Comparison of ENCODE assay signal across 9 cellular contexts in the genomic region with DNA sequence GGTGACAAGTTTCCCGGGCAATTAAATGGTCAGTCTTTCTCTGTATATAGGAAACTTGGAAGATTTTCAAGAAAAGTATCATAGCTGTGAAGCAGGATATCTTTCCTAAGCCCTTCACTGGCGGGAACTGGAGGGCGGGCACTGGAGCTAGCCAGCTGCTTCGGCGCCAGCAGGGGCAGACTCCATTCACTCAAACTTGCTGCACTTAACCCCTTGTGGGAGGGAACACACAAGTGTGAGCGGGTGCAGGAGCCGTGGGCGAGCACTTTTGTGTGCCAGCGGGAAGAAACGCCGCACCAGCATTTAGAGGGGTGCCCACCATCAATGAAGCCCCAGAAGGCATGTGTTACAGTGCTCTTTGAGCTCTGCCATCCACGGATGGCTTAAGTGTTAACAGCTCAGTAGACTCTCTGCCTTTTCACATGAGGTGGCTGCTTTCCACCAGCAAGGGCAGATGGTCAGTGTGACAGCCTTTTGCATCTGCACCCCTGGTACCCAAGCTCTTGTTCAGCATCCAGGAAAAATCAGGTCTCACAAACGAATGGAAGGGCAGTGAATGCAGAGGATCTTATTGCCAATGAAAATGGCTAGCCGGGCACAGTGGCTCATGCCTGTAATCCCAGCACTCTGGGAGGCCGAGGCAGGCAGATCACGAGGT.
DNase-seq lines count a peak whose midpoint lies in the region; ATAC-seq, FAIRE-seq and TF ChIP-seq lines count a peak whose summit lies in the region.
"Had no signal": no experiment of that assay in that cellular context is flagged by ENCODE, and none has a peak within 500 bp of the region (broad histone marks: within the 10 kb centered on the region; RNA-seq: fewer than 3 reads in every experiment).

No MANE protein-coding gene starts in this region.

- H3K9ac ChIP-seq in DND-41 (ENCODE audit: low read depth, low read length) = no peak overlapping the region

- no peak overlapping the region for H2AFZ ChIP-seq in DND-41 (ENCODE audit: low read depth, low read length)
- H2AFZ ChIP-seq in osteoblast (ENCODE audit: low read length) = peak overlapping the region; percentile 41

- H3K4me3 Mint-ChIP-seq in activated CD4-positive, alpha-beta T cell treated with anti-CD3 and anti-CD28 coated beads, Interleukin-2, amount 10 ng/mL, durations not matched to agents 7 days and 5 days = no peak overlapping the region

- TF ChIP-seq POLR2A in GM12891 (IDR thresholded peaks at IDR 0.05; ENCODE audit: low read depth, low read length) = no peak

- no peak overlapping the region for H3K27ac Mint-ChIP-seq in activated CD4-positive, alpha-beta T cell treated with anti-CD3 and anti-CD28 coated beads, Interleukin-2, amount 10 ng/mL, durations not matched to agents 7 days and 5 days

- no peaks in the 10 kb centered on the region for H3K27me3 ChIP-seq in DND-41 (ENCODE audit: insufficient read depth, low read length, poor library complexity)
- no peaks in the 10 kb centered on the region for H3K27me3 ChIP-seq in osteoblast (ENCODE audit: insufficient read depth, low read length)

- POLR2A ChIA-PET in activated CD4-positive, alpha-beta T cell treated with anti-CD3 and anti-CD28 coated beads, Interleukin-2, amount 10 ng/mL, durations not matched to agents 7 days and 5 days (lab: Charles Lee) = no interaction called here

- no peaks in the 10 kb centered on the region for H3K27me3 Mint-ChIP-seq in activated CD4-positive, alpha-beta T cell treated with anti-CD3 and anti-CD28 coated beads, Interleukin-2, amount 10 ng/mL, durations not matched to agents 7 days and 5 days

- no peak overlapping the region for H3K4me3 ChIP-seq in DND-41 (ENCODE audit: low read depth in 1 of 2, low read length in 2 of 2)
- no peak overlapping the region for H3K4me3 ChIP-seq in fibroblast of the aortic adventitia (ENCODE audit: low read depth, low read length)
- H3K4me3 ChIP-seq in osteoblast (ENCODE audit: insufficient read depth, low read length) = peak overlapping the region; percentile 54

- peaks cover 3% of the 10 kb centered on the region for H3K9me3 Mint-ChIP-seq in activated CD4-positive, alpha-beta T cell treated with anti-CD3 and anti-CD28 coated beads, Interleukin-2, amount 10 ng/mL, durations not matched to agents 7 days and 5 days

- H3K9me3 ChIP-seq in DND-41 (ENCODE audit: insufficient read depth, low read length, severe bottlenecking) (peaks cover 4% of the 10 kb centered on the region), osteoblast (ENCODE audit: low read depth, low read length) (no peaks in the 10 kb centered on the region)

- H3K4me2 ChIP-seq in DND-41 (ENCODE audit: insufficient read depth, low read length) (no peak overlapping the region), osteoblast (ENCODE audit: insufficient read depth, low read length) (peak overlapping the region; percentile 71)

- no peaks in the 10 kb centered on the region for H3K4me1 Mint-ChIP-seq in activated CD4-positive, alpha-beta T cell treated with anti-CD3 and anti-CD28 coated beads, Interleukin-2, amount 10 ng/mL, durations not matched to agents 7 days and 5 days

- H3K36me3 Mint-ChIP-seq in activated CD4-positive, alpha-beta T cell treated with anti-CD3 and anti-CD28 coated beads, Interleukin-2, amount 10 ng/mL, durations not matched to agents 7 days and 5 days (ENCODE audit: low read depth) = no peaks in the 10 kb centered on the region

- H4K20me1 ChIP-seq in DND-41 (ENCODE audit: insufficient read depth, low read length) (no peaks in the 10 kb centered on the region), osteoblast (ENCODE audit: insufficient read depth, low read length) (no peaks in the 10 kb centered on the region)

- H3K36me3 ChIP-seq in DND-41 (ENCODE audit: insufficient read depth, low read length) (no peaks in the 10 kb centered on the region), osteoblast (ENCODE audit: insufficient read depth, low read length) (no peaks in the 10 kb centered on the region)

- CTCF ChIA-PET in activated CD4-positive, alpha-beta T cell treated with anti-CD3 and anti-CD28 coated beads, Interleukin-2, amount 10 ng/mL, durations not matched to agents 7 days and 5 days (lab: Charles Lee) = no interaction called here

- DNase-seq in DND-41 (no peak), NCI-H526 (lab: John Stamatoyannopoulos, UW) (peak; percentile 47 to 68), fibroblast of the aortic adventitia (ENCODE audit: low read depth) (peak; percentile 49), osteoblast (ENCODE audit: insufficient read length, low spot score, missing footprints) (peak; percentile 88), GM12891 (ENCODE audit: insufficient read length, low spot score) (no peak)
- no peak for DNase-seq in activated CD4-positive, alpha-beta T cell treated with anti-CD3 and anti-CD28 coated beads, Interleukin-2, amount 10 ng/mL, durations not matched to agents 7 days and 5 days
- DNase-seq: activated T-cell treated with anti-CD3 and anti-CD28 coated beads for 4 hours had no signal

- ATAC-seq in DND-41 (ENCODE audit: insufficient read depth, low read depth) (no peak), GM18502 (IDR thresholded peaks at IDR 0.05; ENCODE audit: poor library complexity, unreplicated experiment) (no peak), GM21381 (IDR thresholded peaks at IDR 0.05; ENCODE audit: unreplicated experiment) (no peak)

- peak overlapping the region; percentile 10; the same call in 1 of the 2 replicates for H3K27ac ChIP-seq in DND-41 (ENCODE audit: low read length)
- H3K27ac ChIP-seq in osteoblast (ENCODE audit: low read depth, low read length) = no peak overlapping the region

- no peak for FAIRE-seq in GM12891 (lab: Jason Lieb, UNC)

- no peaks in the 10 kb centered on the region for H3K79me2 ChIP-seq in DND-41 (ENCODE audit: insufficient read depth, low read length)
- no peaks in the 10 kb centered on the region for H3K79me2 ChIP-seq in osteoblast (ENCODE audit: insufficient read depth, low read length)

- H3K4me1 ChIP-seq in DND-41 (ENCODE audit: insufficient read depth, low read length) = peaks cover 52% of the 10 kb centered on the region
- H3K4me1 ChIP-seq in osteoblast (ENCODE audit: insufficient read depth, low read length) = peaks cover 12% of the 10 kb centered on the region

- TF ChIP-seq CTCF in DND-41 (IDR thresholded peaks at IDR 0.05; ENCODE audit: borderline replicate concordance, extremely low read depth, low read length, poor library complexity, severe bottlenecking) (no peak), fibroblast of the aortic adventitia (IDR thresholded peaks at IDR 0.05; ENCODE audit: insufficient read depth, low read length) (peak; percentile 20), osteoblast (IDR thresholded peaks at IDR 0.05; ENCODE audit: extremely low read depth, low read depth, low read length) (peak; percentile 19)

TF ChIP-seq in GM12891, 5 proteins besides CTCF, POLR2A, EP300 and RAD21:
- no peak for TF ChIP-seq POU2F2 (IDR thresholded peaks at IDR 0.05; ENCODE audit: low read depth, low read length)
TF ChIP-seq in GM12891: peak in this region for 0.

Comparison
In these comparisons a context has a peak if more than half of its experiments do, and no peak if none do; other contexts are left out.
1. DNase-seq: peak in NCI-H526 (2 of 2), fibroblast of the aortic adventitia (single experiment) and osteoblast (single experiment); none in DND-41 (single experiment), activated CD4-positive, alpha-beta T cell treated with anti-CD3 and anti-CD28 coated beads, Interleukin-2, amount 10 ng/mL, durations not matched to agents 7 days and 5 days (single experiment) and GM12891 (single experiment).